Comparison of ENCODE assay signal across 31 cellular contexts in genomic region chr22:43600265-43600664, GRCh38.
"Had no signal": no experiment of that assay in that cellular context is flagged by ENCODE, and none has a peak within 500 bp of the region (broad histone marks: within the 10 kb centered on the region; RNA-seq: fewer than 3 reads in every experiment).

No MANE protein-coding gene starts in this region.

- H3K4me1 ChIP-seq: esophagus muscularis mucosa, foreskin keratinocyte, gastroesophageal sphincter, heart left ventricle, left ventricle myocardium inferior, lower lobe of right lung, parathyroid adenoma, prostate gland, right atrium auricular region, suprapubic skin, transverse colon, upper lobe of right lung, vagina had no signal

- H3K36me3 ChIP-seq: esophagus muscularis mucosa, gastroesophageal sphincter, heart left ventricle, left ventricle myocardium inferior, lower lobe of right lung, neutrophil, prostate gland, right atrium auricular region, suprapubic skin, transverse colon, upper lobe of right lung, vagina had no signal

- H3K27me3 ChIP-seq: esophagus muscularis mucosa, foreskin keratinocyte, gastroesophageal sphincter, heart left ventricle, hepatocyte, neutrophil, right atrium auricular region, suprapubic skin, transverse colon, upper lobe of right lung, vagina had no signal

- H3K9me3 ChIP-seq: neutrophil, prostate gland, transverse colon, upper lobe of right lung, vagina had no signal

- H2AFZ ChIP-seq: hepatocyte, parathyroid adenoma had no signal

- H3K79me2 ChIP-seq: hepatocyte, parathyroid adenoma had no signal

- H3K4me3 Mint-ChIP-seq: immature natural killer cell; naive B cell; natural killer cell treated with Interleukin-12 subunit alpha and Interleukin-12 subunit beta and Interleukin-15 and Interleukin-18, amount 100 ng/mL, for 72 hours; neural crest cell; stimulated activated naive CD8-positive, alpha-beta T cell treated with anti-CD3 and anti-CD28 coated beads, Interleukin-15, amount 100 ng/mL, for 72 hours had no signal

- H3K4me1 Mint-ChIP-seq: immature natural killer cell; naive B cell; neural crest cell; stimulated activated naive CD8-positive, alpha-beta T cell treated with anti-CD3 and anti-CD28 coated beads, Interleukin-15, amount 100 ng/mL, for 72 hours had no signal

- DNase-seq: cortex of kidney; foreskin keratinocyte; heart left ventricle; immature natural killer cell; islet precursor cell; kidney glomerular epithelial cell; left colon; left ventricle myocardium inferior; lower lobe of right lung; naive B cell; stimulated activated CD4-positive, alpha-beta T cell treated with anti-CD3 and anti-CD28 coated beads, Interleukin-12 subunit alpha, Interleukin-12 subunit beta, amount 100 ng/mL, for 4 hours; stimulated activated CD4-positive, alpha-beta T cell treated with anti-CD3 and anti-CD28 coated beads, Interleukin-1b, Interleukin-23, amount 100 ng/mL, for 48 hours; stimulated activated CD4-positive, alpha-beta T cell treated with anti-CD3 and anti-CD28 coated beads, Interleukin-4, amount 100 ng/mL, for 1 hour; stimulated activated CD8-positive, alpha-beta memory T cell treated with anti-CD3 and anti-CD28 coated beads, Interleukin-4, amount 100 ng/mL, for 48 hours; stimulated activated naive CD4-positive, alpha-beta T cell; stimulated activated naive CD8-positive, alpha-beta T cell treated with anti-CD3 and anti-CD28 coated beads, Interleukin-15, amount 100 ng/mL, for 72 hours; transverse colon; upper lobe of right lung had no signal

- H3K27ac ChIP-seq: esophagus muscularis mucosa, foreskin keratinocyte, gastroesophageal sphincter, heart left ventricle, hepatocyte, left ventricle myocardium inferior, lower lobe of right lung, neutrophil, parathyroid adenoma, prostate gland, right atrium auricular region, suprapubic skin, transverse colon, upper lobe of right lung, vagina had no signal

- H3K36me3 Mint-ChIP-seq: immature natural killer cell; naive B cell; natural killer cell treated with Interleukin-12 subunit alpha and Interleukin-12 subunit beta and Interleukin-15 and Interleukin-18, amount 100 ng/mL, for 72 hours had no signal

- H3K9me3 Mint-ChIP-seq: natural killer cell treated with Interleukin-12 subunit alpha and Interleukin-12 subunit beta and Interleukin-15 and Interleukin-18, amount 100 ng/mL, for 72 hours had no signal

- H3K27ac Mint-ChIP-seq: immature natural killer cell; natural killer cell treated with Interleukin-12 subunit alpha and Interleukin-12 subunit beta and Interleukin-15 and Interleukin-18, amount 100 ng/mL, for 72 hours; stimulated activated naive CD8-positive, alpha-beta T cell treated with anti-CD3 and anti-CD28 coated beads, Interleukin-15, amount 100 ng/mL, for 72 hours had no signal

- H3K9ac ChIP-seq: parathyroid adenoma had no signal

- H3K4me2 ChIP-seq: hepatocyte, smooth muscle cell had no signal

- H3K4me3 ChIP-seq: esophagus muscularis mucosa, gastroesophageal sphincter, heart left ventricle, hepatocyte, left ventricle myocardium inferior, lower lobe of right lung, prostate gland, right atrium auricular region, smooth muscle cell, suprapubic skin, transverse colon, upper lobe of right lung, vagina had no signal

- ATAC-seq: foreskin keratinocyte; gastroesophageal sphincter; heart left ventricle; left colon; lower lobe of right lung; natural killer cell treated with Interleukin-12 subunit alpha and Interleukin-12 subunit beta and Interleukin-15 and Interleukin-18, amount 100 ng/mL, for 72 hours; sciatic nerve; stimulated activated naive CD8-positive, alpha-beta T cell treated with anti-CD3 and anti-CD28 coated beads, Interleukin-15, amount 100 ng/mL, for 72 hours; upper lobe of right lung had no signal
